17 cellular contexts compared by ENCODE assay signal in genomic region chr3:104392327-104392726, GRCh38.
DNase-seq lines count a peak whose midpoint lies in the region; ATAC-seq, FAIRE-seq and TF ChIP-seq lines count a peak whose summit lies in the region.
"Had no signal": no experiment of that assay in that cellular context is flagged by ENCODE, and none has a peak within 500 bp of the region (broad histone marks: within the 10 kb centered on the region; RNA-seq: fewer than 3 reads in every experiment).

No MANE protein-coding gene starts in this region.

- H3K27ac ChIP-seq in GM23338 (ENCODE audit: low read depth), result no peak overlapping the region
- H3K27ac ChIP-seq in GM12878 (ENCODE audit: control insufficient read depth, insufficient read depth), result no peak overlapping the region
- no peak overlapping the region for H3K27ac ChIP-seq in CD4-positive, alpha-beta T cell (ENCODE audit: low read depth, low read length)
- H3K27ac ChIP-seq: body of pancreas, Peyer's patch had no signal

- no peak overlapping the region for H3K27ac Mint-ChIP-seq in GM23338
- no peak overlapping the region for H3K27ac Mint-ChIP-seq in CD4-positive, alpha-beta T cell
- H3K27ac Mint-ChIP-seq: activated CD4-positive, alpha-beta memory T cell treated with anti-CD3 and anti-CD28 coated beads for 36 hours; activated naive CD8-positive, alpha-beta T cell; nephron progenitor cell had no signal

- FAIRE-seq in GM12878 (lab: Jason Lieb, UNC), result peak; percentile 75

- RAD21 ChIA-PET in GM12878 (lab: Charles Lee; ENCODE audit: unreplicated experiment), result no interaction called here

- H3K9ac ChIP-seq in GM12878 (ENCODE audit: control insufficient read depth, insufficient read depth, low read length), result no peak overlapping the region

- BruUV-seq in GM12878 (replicated peaks; lab: Mats Ljungman, UMichigan), result no TSS peak

- H3K4me1 ChIP-seq in GM23338 (ENCODE audit: insufficient read depth), result no peaks in the 10 kb centered on the region
- H3K4me1 ChIP-seq in GM12878 (ENCODE audit: control insufficient read depth, insufficient read depth, low read length), result no peaks in the 10 kb centered on the region
- H3K4me1 ChIP-seq: body of pancreas, Peyer's patch had no signal

- no peak overlapping the region for H3K4me2 ChIP-seq in GM23338
- H3K4me2 ChIP-seq in GM12878 (ENCODE audit: control insufficient read depth, insufficient read depth), result no peak overlapping the region

- H3K9me3 ChIP-seq in GM12878 (replicated peaks; ENCODE audit: control insufficient read depth, insufficient read depth, low read length), result no peaks in the 10 kb centered on the region
- H3K9me3 ChIP-seq in CD4-positive, alpha-beta T cell (ENCODE audit: control insufficient read depth, low read length), result no peaks in the 10 kb centered on the region
- H3K9me3 ChIP-seq: body of pancreas, Peyer's patch had no signal

- WGBS in GM12878 (ENCODE audit: insufficient coverage, insufficient replicate concordance, low lambda C conversion rate, missing lambda C conversion rate), result 76% methylated on average over 2 of the region's 2 CpGs

- TF ChIP-seq CTCF in AG09309 (IDR thresholded peaks at IDR 0.05; ENCODE audit: control insufficient read depth, insufficient read depth, low read depth, low read length, missing control alignments), result peak; percentile 9
- TF ChIP-seq CTCF in GM23338 (conservative IDR thresholded peaks at IDR 0.05; ENCODE audit: low read depth in 2 of 2), result peak; percentile 44 to 47
- TF ChIP-seq CTCF in NB4 (IDR thresholded peaks at IDR 0.05; ENCODE audit: low read depth, low read length), result no peak
- 0 out of 6 replicates have a peak, but pooled peaks of 1 of the 3 experiments have one; percentile 2 for TF ChIP-seq CTCF in GM12878 (IDR thresholded peaks at IDR 0.05 in 2 of 3, conservative IDR thresholded peaks at IDR 0.05 in 1 of 3; ENCODE audit: control insufficient read depth in 2 of 3, extremely low read depth in 1 of 3, insufficient read depth in 1 of 3, low read depth in 3 of 3, low read length in 3 of 3)
- no peak for TF ChIP-seq CTCF in CD4-positive, alpha-beta T cell (IDR thresholded peaks at IDR 0.05)

- TF ChIP-seq RAD21 in GM12878 (IDR thresholded peaks at IDR 0.05; ENCODE audit: insufficient read depth, low read depth, low read length), result no peak

- no peaks in the 10 kb centered on the region for H3K9me2 ChIP-seq in GM23338 (ENCODE audit: insufficient read depth)

- CTCF ChIA-PET in GM12878 (lab: Yijun Ruan, JAX), result no interaction called here
- CTCF ChIA-PET in CD4-positive, alpha-beta T cell (lab: Charles Lee), result no interaction called here

- TF ChIP-seq EP300 in GM12878 (IDR thresholded peaks at IDR 0.05; ENCODE audit: borderline replicate concordance in 1 of 2, control insufficient read depth in 1 of 2, low read depth in 2 of 2, low read length in 2 of 2), result no peak

- H3K79me2 ChIP-seq in GM23338 (replicated peaks; ENCODE audit: insufficient read depth) (no peaks in the 10 kb centered on the region), GM12878 (ENCODE audit: control insufficient read depth, insufficient read depth, low read length) (no peaks in the 10 kb centered on the region)

- H3K36me3 Mint-ChIP-seq in GM23338 (ENCODE audit: low read depth), result peaks cover 8% of the 10 kb centered on the region
- no peaks in the 10 kb centered on the region for H3K36me3 Mint-ChIP-seq in CD4-positive, alpha-beta T cell (ENCODE audit: low read depth)
- H3K36me3 Mint-ChIP-seq: activated CD4-positive, alpha-beta memory T cell treated with anti-CD3 and anti-CD28 coated beads for 36 hours; activated naive CD8-positive, alpha-beta T cell had no signal

- POLR2A ChIA-PET in GM12878 (lab: Charles Lee), result no interaction called here
- POLR2A ChIA-PET in CD4-positive, alpha-beta T cell (lab: Charles Lee), result no interaction called here

- no peaks in the 10 kb centered on the region for H3F3A ChIP-seq in GM23338 (replicated peaks; ENCODE audit: low read depth)

- no peak overlapping the region for H2AFZ ChIP-seq in GM23338
- H2AFZ ChIP-seq in GM12878 (ENCODE audit: control insufficient read depth, low read depth, low read length), result no peak overlapping the region

- SMC1A ChIA-PET in GM12878 (lab: Charles Lee; ENCODE audit: uncharacterized antibody, unreplicated experiment), result no interaction called here

- no peak for ATAC-seq in GM23338
- ATAC-seq in GM12878, result peak; percentile 40; the same call in 1 of the 3 replicates
- no peak for ATAC-seq in GM19463 (IDR thresholded peaks at IDR 0.05; ENCODE audit: unreplicated experiment)
- ATAC-seq in HG03139 (IDR thresholded peaks at IDR 0.05; ENCODE audit: unreplicated experiment), result no peak
- ATAC-seq in CD4-positive, alpha-beta T cell (ENCODE audit: poor library complexity), result no peak
- ATAC-seq: body of pancreas had no signal

- no peaks in the 10 kb centered on the region for H3K27me3 Mint-ChIP-seq in GM23338 (ENCODE audit: insufficient read depth, low read depth, poor library complexity)
- H3K27me3 Mint-ChIP-seq in CD4-positive, alpha-beta T cell, result no peaks in the 10 kb centered on the region
- H3K27me3 Mint-ChIP-seq: activated CD4-positive, alpha-beta memory T cell treated with anti-CD3 and anti-CD28 coated beads for 36 hours; activated naive CD8-positive, alpha-beta T cell had no signal

- H3K36me3 ChIP-seq in GM23338 (ENCODE audit: insufficient read depth) (no peaks in the 10 kb centered on the region), GM12878 (ENCODE audit: control insufficient read depth in 2 of 2, insufficient read depth in 2 of 2, low read length in 1 of 2) (no peaks in the 10 kb centered on the region)
- H3K36me3 ChIP-seq: Peyer's patch had no signal

- H3K4me1 Mint-ChIP-seq in GM23338, result no peaks in the 10 kb centered on the region
- no peaks in the 10 kb centered on the region for H3K4me1 Mint-ChIP-seq in CD4-positive, alpha-beta T cell (ENCODE audit: low read depth)
- H3K4me1 Mint-ChIP-seq: nephron progenitor cell had no signal

- H3K4me3 ChIP-seq in AG09309 (ENCODE audit: control insufficient read depth, low read depth, low read length), result no peak overlapping the region
- no peak overlapping the region for H3K4me3 ChIP-seq in GM23338
- no peak overlapping the region for H3K4me3 ChIP-seq in NB4 (ENCODE audit: low read depth, low read length)
- H3K4me3 ChIP-seq in GM12878, result no peak overlapping the region
- H3K4me3 ChIP-seq: body of pancreas, Peyer's patch had no signal

- no peak overlapping the region for H3K4me3 Mint-ChIP-seq in GM23338
- H3K4me3 Mint-ChIP-seq in CD4-positive, alpha-beta T cell, result no peak overlapping the region
- H3K4me3 Mint-ChIP-seq: activated CD4-positive, alpha-beta memory T cell treated with anti-CD3 and anti-CD28 coated beads for 36 hours; activated naive CD8-positive, alpha-beta T cell; nephron progenitor cell had no signal

- DNase-seq in AG09309 (ENCODE audit: low read depth), result no peak
- DNase-seq in GM23338 (ENCODE audit: low spot score), result peak; percentile 44
- DNase-seq in NB4 (ENCODE audit: low read depth), result peak; percentile 14
- DNase-seq in GM12878 (ENCODE audit: low read depth, low spot score), result no peak
- DNase-seq in T1000 (lab: John Stamatoyannopoulos, UW), result no peak
- DNase-seq in CD4-positive, alpha-beta T cell, result no peak
- DNase-seq: activated CD4-positive, alpha-beta memory T cell treated with anti-CD3 and anti-CD28 coated beads for 36 hours; body of pancreas; foreskin fibroblast; kidney glomerular epithelial cell; NCI-H1048; NCI-H2029 treated with DMSO at 0.1 percent for 48 hours; nephron progenitor cell; Peyer's patch had no signal

- no peaks in the 10 kb centered on the region for H4K20me1 ChIP-seq in GM23338 (replicated peaks; ENCODE audit: insufficient read depth)
- H4K20me1 ChIP-seq in GM12878 (ENCODE audit: control insufficient read depth, insufficient read depth), result no peaks in the 10 kb centered on the region

- in situ Hi-C loops in GM12878 (cut with MboI), result no loop called here

- H3K9me3 Mint-ChIP-seq in GM23338, result peaks cover 10% of the 10 kb centered on the region
- no peaks in the 10 kb centered on the region for H3K9me3 Mint-ChIP-seq in CD4-positive, alpha-beta T cell
- H3K9me3 Mint-ChIP-seq: activated CD4-positive, alpha-beta memory T cell treated with anti-CD3 and anti-CD28 coated beads for 36 hours; nephron progenitor cell had no signal

- intact Hi-C loops in GM12878 (cut with micrococcal nuclease; ENCODE audit: unreplicated experiment), result no loop called here
- intact Hi-C loops in CD4-positive, alpha-beta T cell (cut with DNase I, micrococcal nuclease), result no loop called here

- TF ChIP-seq POLR2A in NB4 (IDR thresholded peaks at IDR 0.05; ENCODE audit: extremely low read depth, insufficient read length) (no peak), GM12878 (IDR thresholded peaks at IDR 0.05; ENCODE audit: low read depth, low read length) (no peak)

- H3K27me3 ChIP-seq in GM23338 (ENCODE audit: insufficient read depth) (no peaks in the 10 kb centered on the region), GM12878 (replicated peaks in 1 of 2; ENCODE audit: control insufficient read depth in 2 of 2, insufficient read depth in 2 of 2, low read length in 1 of 2) (no peaks in the 10 kb centered on the region)
- no peaks in the 10 kb centered on the region for H3K27me3 ChIP-seq in CD4-positive, alpha-beta T cell (ENCODE audit: control insufficient read depth, insufficient read depth, low read length)
- H3K27me3 ChIP-seq: body of pancreas, Peyer's patch had no signal

TF ChIP-seq in GM23338, 12 proteins besides CTCF, POLR2A, EP300 and RAD21 (continues in another document):
- TF ChIP-seq EZH2 (IDR thresholded peaks at IDR 0.05; ENCODE audit: low read depth, unreplicated experiment) (no peak), POLR2AphosphoS5 (IDR thresholded peaks at IDR 0.05; ENCODE audit: low read depth) (no peak)

TF ChIP-seq in GM12878, 131 proteins besides CTCF, POLR2A, EP300 and RAD21 (continues in another document):
- TF ChIP-seq RBBP5 (conservative IDR thresholded peaks at IDR 0.05) (no peak), RCOR1 (conservative IDR thresholded peaks at IDR 0.05; ENCODE audit: low read depth, low read length) (no peak), RUNX3 (IDR thresholded peaks at IDR 0.05; ENCODE audit: low read length) (no peak), KLF5 (IDR thresholded peaks at IDR 0.05; ENCODE audit: partially characterized antibody) (no peak), ZBED1 (IDR thresholded peaks at IDR 0.05; ENCODE audit: borderline replicate concordance) (no peak), CREM (IDR thresholded peaks at IDR 0.05; ENCODE audit: low read depth) (no peak)

Comparison
In these comparisons a context has a peak if more than half of its experiments do, and no peak if none do; other contexts are left out.
1. DNase-seq: peak in GM23338 (single experiment) and NB4 (single experiment); none in AG09309 (single experiment), GM12878 (single experiment), T1000 (single experiment) and CD4-positive, alpha-beta T cell (0 of 10).
2. CTCF ChIP-seq: peak in AG09309 (single experiment) and GM23338 (2 of 2); none in NB4 (single experiment) and CD4-positive, alpha-beta T cell (single experiment).